18 cellular contexts compared by ENCODE assay signal in genomic region chr1:161218301-161219077, GRCh38. TPM values are rescaled to one million over a fixed set of nuclear protein-coding genes. Genes with fewer than 3 reads are reported as not detected.
DNase-seq lines count a peak whose midpoint lies in the region; ATAC-seq, FAIRE-seq and TF ChIP-seq lines count a peak whose summit lies in the region.
"Had no signal": no experiment of that assay in that cellular context is flagged by ENCODE, and none has a peak within 500 bp of the region (broad histone marks: within the 10 kb centered on the region; RNA-seq: fewer than 3 reads in every experiment).

No MANE protein-coding gene starts in this region.

- no peak for TF ChIP-seq EP300 in gastroesophageal sphincter (IDR thresholded peaks at IDR 0.05)

- H3K36me3 ChIP-seq in Caco-2 (ENCODE audit: control insufficient read depth, insufficient read depth, low read length) (peaks cover 6% of the 10 kb centered on the region; the same call in 1 of the 2 replicates), gastroesophageal sphincter (peaks cover 3 to 22% of the 10 kb centered on the region in 2 donors)

- TF ChIP-seq POLR2A in GM12892 (IDR thresholded peaks at IDR 0.05; ENCODE audit: low read depth, low read length) (no peak), gastroesophageal sphincter (IDR thresholded peaks at IDR 0.05) (no peak)

- H3K4me3 ChIP-seq in Caco-2 (ENCODE audit: low read depth, low read length) (peak overlapping the region; percentile 19; the same call in 1 of the 2 replicates), gastroesophageal sphincter (peak overlapping the region in 1 of 2 donors; percentile 18)
- H3K4me3 ChIP-seq: psoas muscle had no signal

- peaks cover 61% of the 10 kb centered on the region for H3K36me3 Mint-ChIP-seq in Caco-2 (ENCODE audit: insufficient read depth, unreplicated experiment)
- peaks cover 3% of the 10 kb centered on the region for H3K36me3 Mint-ChIP-seq in T-helper 17 cell (ENCODE audit: low read depth)
- H3K36me3 Mint-ChIP-seq in immature natural killer cell: peaks cover 12 to 47% (median 26%) of the 10 kb centered on the region in 3 donors
- H3K36me3 Mint-ChIP-seq in stimulated activated effector memory CD8-positive, alpha-beta T cell treated with anti-CD3 and anti-CD28 coated beads, Interleukin-12 subunit alpha, Interleukin-12 subunit beta, amount 100 ng/mL, for 72 hours: peaks cover 19% of the 10 kb centered on the region

- H3K27me3 Mint-ChIP-seq in Caco-2 (ENCODE audit: insufficient read depth, unreplicated experiment): no peaks in the 10 kb centered on the region
- no peaks in the 10 kb centered on the region for H3K27me3 Mint-ChIP-seq in T-helper 17 cell
- peaks cover 0 to 16% (median 11%) of the 10 kb centered on the region in 3 donors for H3K27me3 Mint-ChIP-seq in immature natural killer cell (ENCODE audit: low read depth in 3 of 3)

- H3K27me3 ChIP-seq in Caco-2 (replicated peaks; ENCODE audit: control insufficient read depth, insufficient read depth, low read length) (no peaks in the 10 kb centered on the region), gastroesophageal sphincter (no peaks in the 10 kb centered on the region)

- H3K9me3 ChIP-seq in Caco-2: peaks cover 8% of the 10 kb centered on the region; the same call in 1 of the 2 replicates
- no peaks in the 10 kb centered on the region for H3K9me3 ChIP-seq in T-helper 17 cell (ENCODE audit: control insufficient read depth, low read length, poor library complexity, severe bottlenecking)
- no peaks in the 10 kb centered on the region for H3K9me3 ChIP-seq in gastroesophageal sphincter
- H3K9me3 ChIP-seq: psoas muscle had no signal

- H3K4me1 ChIP-seq in Caco-2 (peaks cover 79% of the 10 kb centered on the region), gastroesophageal sphincter (no peaks in the 10 kb centered on the region)
- H3K4me1 ChIP-seq: psoas muscle had no signal

- H3K9me3 Mint-ChIP-seq in Caco-2 (ENCODE audit: unreplicated experiment) (peaks cover 19% of the 10 kb centered on the region), immature natural killer cell (no peaks in the 10 kb centered on the region)
- no peaks in the 10 kb centered on the region for H3K9me3 Mint-ChIP-seq in stimulated activated effector memory CD8-positive, alpha-beta T cell treated with anti-CD3 and anti-CD28 coated beads, Interleukin-12 subunit alpha, Interleukin-12 subunit beta, amount 100 ng/mL, for 72 hours
- H3K9me3 Mint-ChIP-seq: brain had no signal

- H3K4me3 Mint-ChIP-seq in Caco-2 (ENCODE audit: unreplicated experiment): peak overlapping the region; percentile 55
- H3K4me3 Mint-ChIP-seq in T-helper 17 cell: no peak overlapping the region
- H3K4me3 Mint-ChIP-seq in immature natural killer cell: peak overlapping the region; percentile 92 to 98 (median 97)
- no peak overlapping the region for H3K4me3 Mint-ChIP-seq in stimulated activated effector memory CD8-positive, alpha-beta T cell treated with anti-CD3 and anti-CD28 coated beads, Interleukin-12 subunit alpha, Interleukin-12 subunit beta, amount 100 ng/mL, for 72 hours
- H3K4me3 Mint-ChIP-seq: brain had no signal

- WGBS in gastroesophageal sphincter (ENCODE audit: low coverage in 1 of 2), 2 donors: 82 to 93% methylated on average over 2 to 5 of the region's 8 CpGs

- POLR2A ChIA-PET in Caco-2 (lab: Charles Lee): interaction anchor here (0.6 to 1.4 kb wide), 3 partner anchors 16 to 171 kb away, joined by 3 to 5 read pairs (median 3); partner anchors contain the start of gene NDUFS2

- CTCF ChIA-PET in Caco-2 (lab: Charles Lee): interaction anchor here (1.2 to 1.8 kb wide), 3 partner anchors 16 to 156 kb away, joined by 4 to 5 read pairs (median 4); partner anchors contain the start of genes NDUFS2 and PPOX

- peak overlapping the region in 1 of 4 donors; percentile 57 for H3K27ac ChIP-seq in gastroesophageal sphincter
- H3K27ac ChIP-seq: psoas muscle had no signal

- TF ChIP-seq CTCF in Caco-2 (IDR thresholded peaks at IDR 0.05; ENCODE audit: insufficient read depth in 1 of 2, low read depth in 1 of 2, low read length in 1 of 2, severe bottlenecking in 1 of 2, unreplicated experiment in 1 of 2): no peak
- no peak for TF ChIP-seq CTCF in gastroesophageal sphincter (IDR thresholded peaks at IDR 0.05)

- intact Hi-C loops in Caco-2 (cut with micrococcal nuclease; ENCODE audit: unreplicated experiment): no loop called here

- H3K4me1 Mint-ChIP-seq in Caco-2 (ENCODE audit: low read depth, unreplicated experiment): peaks cover 70% of the 10 kb centered on the region
- peaks cover 19% of the 10 kb centered on the region for H3K4me1 Mint-ChIP-seq in T-helper 17 cell
- H3K4me1 Mint-ChIP-seq in immature natural killer cell: peaks cover 66 to 71% of the 10 kb centered on the region in 2 donors
- H3K4me1 Mint-ChIP-seq in stimulated activated effector memory CD8-positive, alpha-beta T cell treated with anti-CD3 and anti-CD28 coated beads, Interleukin-12 subunit alpha, Interleukin-12 subunit beta, amount 100 ng/mL, for 72 hours: peaks cover 29% of the 10 kb centered on the region
- H3K4me1 Mint-ChIP-seq: brain had no signal

- no peak for ATAC-seq in T-helper 17 cell
- no peak for ATAC-seq in stimulated activated effector memory CD8-positive, alpha-beta T cell treated with anti-CD3 and anti-CD28 coated beads, Interleukin-12 subunit alpha, Interleukin-12 subunit beta, amount 100 ng/mL, for 72 hours
- no peak for ATAC-seq in gastroesophageal sphincter

- DNase-seq in Caco-2 (peak; percentile 75 to 90), T-helper 17 cell (no peak), immature natural killer cell (no peak), glomerular visceral epithelial cell (ENCODE audit: extremely low spot score) (no peak), GM12892 (ENCODE audit: insufficient read length) (no peak)
- DNase-seq in stimulated activated effector memory CD8-positive, alpha-beta T cell treated with anti-CD3 and anti-CD28 coated beads, Interleukin-12 subunit alpha, Interleukin-12 subunit beta, amount 100 ng/mL, for 72 hours (ENCODE audit: low spot score in 2 of 2): no peak
- DNase-seq: activated T-cell treated with anti-CD3 and anti-CD28 coated beads, Interleukin-2, amount 50 U/mL, for 48 hours; effector CD8-positive, alpha-beta T cell; KG1; midbrain; NCI-H146; NCI-H510A; PC-3; psoas muscle had no signal

- FAIRE-seq in GM12892 (lab: Jason Lieb, UNC): no peak
- FAIRE-seq: urothelium cell line had no signal

- BruUV-seq in Caco-2 (replicated peaks; lab: Mats Ljungman, UMichigan): no TSS peak

- peak overlapping the region; percentile 97 for H3K27ac Mint-ChIP-seq in Caco-2 (ENCODE audit: unreplicated experiment)
- H3K27ac Mint-ChIP-seq in T-helper 17 cell: peak overlapping the region; percentile 37
- peak overlapping the region; percentile 96 to 100 (median 98) for H3K27ac Mint-ChIP-seq in immature natural killer cell
- H3K27ac Mint-ChIP-seq in stimulated activated effector memory CD8-positive, alpha-beta T cell treated with anti-CD3 and anti-CD28 coated beads, Interleukin-12 subunit alpha, Interleukin-12 subunit beta, amount 100 ng/mL, for 72 hours: peak overlapping the region; percentile 87

RNA-seq across cellular contexts. Expression of gene FCER1G, which starts 3.4 kb away (rescaled TPM):
- total RNA-seq in Caco-2 (2022) (1.5 and 2.6 TPM in 2 replicates), T-helper 17 cell (10 to 100 TPM in 1 of 2 donors, 1 to 10 TPM in 1; 8.3 to 12.3 TPM), gastroesophageal sphincter (10 to 100 TPM in 3 of 4 donors, 1 to 10 TPM in 1; 6.4 to 74.6 (median 52.0) TPM)
- polyA plus RNA-seq in immature natural killer cell: 1,000 to 10,000 TPM; 1,827 to 3,702 (median 3,300) TPM
- not detected for polyA plus RNA-seq in GM12892 (2012; ENCODE audit: missing spikeins)
- total RNA-seq: G401, PC-3 had no signal

RNA-seq across cellular contexts. Expression of gene APOA2, which starts 4.9 kb away (rescaled TPM):
- total RNA-seq in Caco-2 (2022): 711 and 784 TPM in 2 replicates
- total RNA-seq in T-helper 17 cell: not detected
- polyA plus RNA-seq in immature natural killer cell: not detected
- not detected for polyA plus RNA-seq in GM12892 (2012; ENCODE audit: missing spikeins)
- total RNA-seq in gastroesophageal sphincter: not detected
- total RNA-seq: G401, PC-3 had no signal
- polyA plus RNA-seq: psoas muscle had no signal

RNA-seq across cellular contexts. Expression of gene TOMM40L, which starts 7.4 kb away (rescaled TPM):
- 23.1 and 24.0 TPM in 2 replicates for total RNA-seq in Caco-2 (2022)
- total RNA-seq in T-helper 17 cell: 1 to 10 TPM; 5.4 to 6.9 TPM
- 10 to 100 TPM in 2 of 3 donors, 1 to 10 TPM in 1; 7.9 to 11.3 (median 11.1) TPM for polyA plus RNA-seq in immature natural killer cell
- polyA plus RNA-seq in GM12892 (2012; ENCODE audit: missing spikeins): 10.1 TPM
- 10 to 100 TPM in 3 of 4 donors, 1 to 10 TPM in 1; 9.3 to 24.3 (median 14.0) TPM for total RNA-seq in gastroesophageal sphincter

RNA-seq across cellular contexts. Expression of gene NDUFS2, which starts 16.3 kb away (rescaled TPM):
- 110 and 115 TPM in 2 replicates for total RNA-seq in Caco-2 (2022)
- total RNA-seq in T-helper 17 cell: 10 to 100 TPM; 57.1 to 58.5 TPM
- 100 to 1,000 TPM in 1 of 3 donors, 10 to 100 TPM in 2; 59.6 to 117 (median 99.1) TPM for polyA plus RNA-seq in immature natural killer cell
- polyA plus RNA-seq in GM12892 (2012; ENCODE audit: missing spikeins): 101 TPM
- 100 to 1,000 TPM in 2 of 4 donors, 10 to 100 TPM in 2; 93.4 to 121 (median 100) TPM for total RNA-seq in gastroesophageal sphincter

RNA-seq across cellular contexts. Expression of gene NR1I3, which starts 19.5 kb away (rescaled TPM):
- total RNA-seq in Caco-2 (2022) (not detected in 2 replicates), T-helper 17 cell (not detected), gastroesophageal sphincter (not detected)
- not detected for polyA plus RNA-seq in immature natural killer cell
- not detected for polyA plus RNA-seq in GM12892 (2012; ENCODE audit: missing spikeins)
- total RNA-seq: G401, PC-3, psoas muscle had no signal

Comparison
In these comparisons a context has a peak if more than half of its experiments do, and no peak if none do; other contexts are left out.
1. DNase-seq: peak in Caco-2 (2 of 2); none in T-helper 17 cell (0 of 3), immature natural killer cell (0 of 3), stimulated activated effector memory CD8-positive, alpha-beta T cell treated with anti-CD3 and anti-CD28 coated beads, Interleukin-12 subunit alpha, Interleukin-12 subunit beta, amount 100 ng/mL, for 72 hours (0 of 2), glomerular visceral epithelial cell (single experiment) and GM12892 (single experiment).
2. H3K27ac Mint-ChIP-seq: peak in every context shown above with its lines; median percentile 98 in immature natural killer cell; 97 in Caco-2; 87 in stimulated activated effector memory CD8-positive, alpha-beta T cell treated with anti-CD3 and anti-CD28 coated beads, Interleukin-12 subunit alpha, Interleukin-12 subunit beta, amount 100 ng/mL, for 72 hours; 37 in T-helper 17 cell.
3. H3K4me3 Mint-ChIP-seq: peak in Caco-2 (single experiment) and immature natural killer cell (5 of 5); none in T-helper 17 cell (single experiment) and stimulated activated effector memory CD8-positive, alpha-beta T cell treated with anti-CD3 and anti-CD28 coated beads, Interleukin-12 subunit alpha, Interleukin-12 subunit beta, amount 100 ng/mL, for 72 hours (single experiment).
4. RNA of gene APOA2, which starts 4.9 kb away (total RNA-seq): 711 to 784 TPM in Caco-2; not detected in T-helper 17 cell and not detected in gastroesophageal sphincter; every median in the first group is over 100 times any median in the second.